ENCODE assay signal across 8 cellular contexts in genomic region chr22:39319284-39320170, GRCh38. TPM values are rescaled to one million over a fixed set of nuclear protein-coding genes. Genes with fewer than 3 reads are reported as not detected.
DNase-seq lines count a peak whose midpoint lies in the region; ATAC-seq and TF ChIP-seq lines count a peak whose summit lies in the region.

Gene RPL3, minus strand, starts transcription at chr22:39319623. Its CDS starts 26 bp downstream, at chr22:39319597.

- peak within 1 kb of the TSS; percentile 99 for H3K4me3 Mint-ChIP-seq in dendritic cell treated with granulocyte-macrophage colony-stimulating factor and Interleukin-4, amounts not matched to agents 40 ng/mL and 50 ng/mL, for 4 days

- peaks cover 47% of the 10 kb centered on the region for H4K20me1 ChIP-seq in BLaER1

- intact Hi-C loops in dendritic cell treated with granulocyte-macrophage colony-stimulating factor and Interleukin-4, amounts not matched to agents 40 ng/mL and 50 ng/mL, for 4 days (cut with micrococcal nuclease), result loop anchor here (10.0 kb wide), 1 partner anchor 205 kb away; the partner anchor contains the start of gene ATF4
- intact Hi-C loops in left lung (cut with DNase I), result loop anchor here in 1 of 2 donors (10.0 kb wide), 1 partner anchor 145 kb away; no protein-coding TSS in a partner anchor

- H3K27ac Mint-ChIP-seq in dendritic cell treated with granulocyte-macrophage colony-stimulating factor and Interleukin-4, amounts not matched to agents 40 ng/mL and 50 ng/mL, for 4 days, result peak within 1 kb of the TSS; percentile 100

- no peaks in the 10 kb centered on the region for H3K9me3 Mint-ChIP-seq in dendritic cell treated with granulocyte-macrophage colony-stimulating factor and Interleukin-4, amounts not matched to agents 40 ng/mL and 50 ng/mL, for 4 days

- H3K4me1 Mint-ChIP-seq in dendritic cell treated with granulocyte-macrophage colony-stimulating factor and Interleukin-4, amounts not matched to agents 40 ng/mL and 50 ng/mL, for 4 days (ENCODE audit: low read depth), result peaks cover 52% of the 10 kb centered on the region

- H3K27me3 Mint-ChIP-seq in dendritic cell treated with granulocyte-macrophage colony-stimulating factor and Interleukin-4, amounts not matched to agents 40 ng/mL and 50 ng/mL, for 4 days, result no peaks in the 10 kb centered on the region

- H3K27me3 ChIP-seq in BLaER1, result no peaks in the 10 kb centered on the region
- H3K27me3 ChIP-seq in left lung, result no peaks in the 10 kb centered on the region

- ATAC-seq in GM19328 (IDR thresholded peaks at IDR 0.05; ENCODE audit: unreplicated experiment) (peak; percentile 82), HG03520 (IDR thresholded peaks at IDR 0.05; ENCODE audit: unreplicated experiment) (peak; percentile 63), left lung (peak; percentile 89)

- peaks cover 41% of the 10 kb centered on the region for H3K36me3 ChIP-seq in BLaER1
- peaks cover 10 to 36% of the 10 kb centered on the region in 2 donors for H3K36me3 ChIP-seq in left lung

- H3K4me2 ChIP-seq in BLaER1, result peak within 1 kb of the TSS; percentile 96

- peaks cover 59% of the 10 kb centered on the region for H3K36me3 Mint-ChIP-seq in dendritic cell treated with granulocyte-macrophage colony-stimulating factor and Interleukin-4, amounts not matched to agents 40 ng/mL and 50 ng/mL, for 4 days (ENCODE audit: low read depth)

- H3K4me1 ChIP-seq in BLaER1 (peaks cover 45% of the 10 kb centered on the region), left lung (peaks cover 29 to 50% of the 10 kb centered on the region in 2 donors)

- no peaks in the 10 kb centered on the region for H3K9me3 ChIP-seq in BLaER1
- H3K9me3 ChIP-seq in left lung, result no peaks in the 10 kb centered on the region

- TF ChIP-seq CTCF in left lung (IDR thresholded peaks at IDR 0.05), result peak in 1 of 2 donors; percentile 23

- H3K27ac ChIP-seq in BLaER1 (peak within 1 kb of the TSS; percentile 98), left lung (peak within 1 kb of the TSS; percentile 98 to 99)

- H3K4me3 ChIP-seq in BLaER1 (peak within 1 kb of the TSS; percentile 87), left lung (peak within 1 kb of the TSS; percentile 76 to 77)

- H3K9ac ChIP-seq in BLaER1, result peak within 1 kb of the TSS; percentile 99

- DNase-seq in NCI-H748 (lab: John Stamatoyannopoulos, UW; ENCODE audit: unreplicated experiment) (peak; percentile 98), left lung (peak; percentile 96 to 97)
- DNase-seq in activated CD4-positive, alpha-beta T cell treated with anti-CD3 and anti-CD28 coated beads, Interleukin-2, amount 50 U/mL, for 24 hours (ENCODE audit: low read depth in 1 of 2, low spot score in 1 of 2), result peak; percentile 95 to 97
- DNase-seq in stimulated activated CD4-positive, alpha-beta T cell treated with anti-CD3 and anti-CD28 coated beads, Interleukin-2, amount 100 ng/mL, for 48 hours, result peak; percentile 97 to 99

RNA-seq across cellular contexts. Expression of gene RPL3, which starts in this region (rescaled TPM):
- total RNA-seq in left lung, result 1,000 to 10,000 TPM; 1,506 to 1,575 TPM

Comparison
In these comparisons a context has a peak if more than half of its experiments do, and no peak if none do; other contexts are left out.
1. Peak in every context shown above with its lines: DNase-seq, ATAC-seq, H3K4me3 ChIP-seq and H3K27ac ChIP-seq.